In genomic region chr14:89058707-89059106, GRCh38 we compare ENCODE assay signal across 28 cellular contexts.
"Had no signal": no experiment of that assay in that cellular context is flagged by ENCODE, and none has a peak within 500 bp of the region (broad histone marks: within the 10 kb centered on the region; RNA-seq: fewer than 3 reads in every experiment).

No MANE protein-coding gene starts in this region.

- H3K9ac ChIP-seq: neural progenitor cell had no signal

- H3K9me3 ChIP-seq: neutrophil, ovary, stomach, testis, thyroid gland, transverse colon, upper lobe of left lung, vagina had no signal

- H3K36me3 Mint-ChIP-seq: mesothelial cell of epicardium; naive B cell; natural killer cell; neural progenitor cell; stimulated activated naive B cell treated with anti-CD40 and anti-IgM and Interleukin-4, amounts not matched to agents 10 μg/mL and 1 μg/mL and 100 μg/mL, for 72 hours had no signal

- H3K9me3 Mint-ChIP-seq: natural killer cell had no signal

- H2AFZ ChIP-seq: neural progenitor cell had no signal

- ATAC-seq: natural killer cell; right cardiac atrium; sciatic nerve; stimulated activated naive B cell treated with anti-CD40 and anti-IgM and Interleukin-4, amounts not matched to agents 10 μg/mL and 1 μg/mL and 100 μg/mL, for 72 hours; stimulated activated naive CD8-positive, alpha-beta T cell treated with anti-CD3 and anti-CD28 coated beads, Interleukin-15, Interleukin-2, amounts not matched to agents 100 U/mL and 50 U/mL, for 24 hours had no signal

- H3K4me3 ChIP-seq: left ventricle myocardium inferior, lung, neural progenitor cell, ovary, skin epidermis, stomach, testis, thyroid gland, transverse colon, upper lobe of left lung, vagina had no signal

- H3K27ac ChIP-seq: left ventricle myocardium inferior, neural progenitor cell, neutrophil, ovary, skin epidermis, stomach, testis, thyroid gland, transverse colon, upper lobe of left lung, vagina had no signal

- H3K27ac Mint-ChIP-seq: immature natural killer cell; mesothelial cell of epicardium; naive B cell; natural killer cell; nephron progenitor cell; neural progenitor cell; progenitor cell of endocrine pancreas; stimulated activated naive B cell treated with anti-CD40 and anti-IgM and Interleukin-4, amounts not matched to agents 10 μg/mL and 1 μg/mL and 100 μg/mL, for 72 hours had no signal

- DNase-seq: immature natural killer cell; left ventricle myocardium inferior; mesendoderm; naive B cell; natural killer cell; nephron progenitor cell; ovary; right cardiac atrium; stimulated activated CD4-positive, alpha-beta T cell treated with anti-CD3 and anti-CD28 coated beads, Interleukin-12 subunit alpha, Interleukin-12 subunit beta, amount 100 ng/mL, for 4 hours; stimulated activated CD4-positive, alpha-beta T cell treated with anti-CD3 and anti-CD28 coated beads, Interleukin-15, amount 100 ng/mL, for 24 hours; stimulated activated CD4-positive, alpha-beta T cell treated with anti-CD3 and anti-CD28 coated beads, Interleukin-2, amount 100 ng/mL, for 24 hours; stimulated activated CD4-positive, alpha-beta T cell treated with anti-CD3 and anti-CD28 coated beads, Interleukin-4, amount 100 ng/mL, for 1 hour; stimulated activated naive B cell treated with anti-CD40 and anti-IgM and Interleukin-4, amounts not matched to agents 10 μg/mL and 1 μg/mL and 100 μg/mL, for 72 hours; stimulated activated naive CD8-positive, alpha-beta T cell treated with anti-CD3 and anti-CD28 coated beads, Interleukin-15, Interleukin-2, amounts not matched to agents 100 U/mL and 50 U/mL, for 24 hours; stomach; testis; thyroid gland; transverse colon; upper lobe of left lung had no signal

- H3K4me1 Mint-ChIP-seq: immature natural killer cell, mesothelial cell of epicardium, natural killer cell, nephron progenitor cell, neural progenitor cell had no signal

- H3K4me2 ChIP-seq: neural progenitor cell had no signal

- H3K4me1 ChIP-seq: left ventricle myocardium inferior, neural progenitor cell, stomach, testis, thyroid gland, transverse colon, upper lobe of left lung, vagina had no signal

- H3K27me3 ChIP-seq: neural progenitor cell, neutrophil, ovary, stomach, testis, thyroid gland, transverse colon, upper lobe of left lung, vagina had no signal

- H3K4me3 Mint-ChIP-seq: immature natural killer cell; mesothelial cell of epicardium; naive B cell; natural killer cell; nephron progenitor cell; neural progenitor cell; stimulated activated naive B cell treated with anti-CD40 and anti-IgM and Interleukin-4, amounts not matched to agents 10 μg/mL and 1 μg/mL and 100 μg/mL, for 72 hours had no signal

- H3K36me3 ChIP-seq: left ventricle myocardium inferior, neural progenitor cell, neutrophil, ovary, stomach, thyroid gland, transverse colon, upper lobe of left lung, vagina had no signal

- FAIRE-seq: islet of Langerhans had no signal
